Comparison of ENCODE assay signal across 8 cellular contexts in the genomic region with DNA sequence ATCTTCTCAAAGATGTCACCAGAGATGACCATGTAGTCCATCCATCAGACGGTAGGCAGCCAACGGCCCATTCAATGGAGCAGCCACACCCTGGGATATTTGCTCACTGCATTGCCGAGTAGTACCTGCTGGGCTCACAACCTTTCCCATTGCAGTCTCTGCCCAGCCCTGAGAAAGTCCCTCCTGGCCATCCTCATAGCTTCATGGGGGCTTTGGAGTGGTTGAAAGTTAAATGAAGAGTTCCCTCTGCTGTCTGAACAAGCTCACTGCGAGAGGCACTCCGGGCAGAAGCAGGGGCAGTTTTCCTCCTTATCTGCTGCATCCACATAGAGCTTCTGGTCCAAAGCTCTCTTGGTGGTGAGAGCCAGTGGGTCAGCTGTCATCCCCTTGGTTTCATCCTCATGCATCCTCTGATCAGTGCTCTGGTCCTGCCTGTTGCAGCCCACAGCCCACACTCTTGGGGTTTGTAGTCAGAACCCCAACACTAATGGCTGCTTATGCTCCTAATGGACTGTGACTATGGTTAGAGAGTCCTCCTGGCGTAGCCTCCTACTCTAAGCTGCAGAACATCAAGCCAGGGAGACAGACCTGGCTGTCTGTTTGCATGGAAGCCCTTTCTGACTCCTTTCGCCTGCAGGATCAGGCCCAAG. TPM values are rescaled to one million over a fixed set of nuclear protein-coding genes. Genes with fewer than 3 reads are reported as not detected.
DNase-seq lines count a peak whose midpoint lies in the region; ATAC-seq, FAIRE-seq and TF ChIP-seq lines count a peak whose summit lies in the region.

No MANE protein-coding gene starts in this region.

- no peak for FAIRE-seq in A549 (lab: Jason Lieb, UNC)

- H3K9me3 ChIP-seq in A549 (no peaks in the 10 kb centered on the region), thoracic aorta (no peaks in the 10 kb centered on the region)

- peak overlapping the region; percentile 82 for H3K4me2 ChIP-seq in A549

- peak; percentile 95 to 96 for TF ChIP-seq RAD21 in A549 (conservative IDR thresholded peaks at IDR 0.05 in 1 of 2, IDR thresholded peaks at IDR 0.05 in 1 of 2)

- peak; percentile 57 to 78 for ATAC-seq in A549
- no peak for ATAC-seq in thoracic aorta (ENCODE audit: insufficient number of reproducible peaks, low FRiP score, low read depth)

- no peaks in the 10 kb centered on the region for H3K9me3 Mint-ChIP-seq in activated CD4-positive, alpha-beta memory T cell treated with anti-CD3 and anti-CD28 coated beads, Interleukin-2, amount 10 ng/mL, durations not matched to agents 7 days and 5 days

- H3K36me3 ChIP-seq in thoracic aorta: no peaks in the 10 kb centered on the region

- no peak for TF ChIP-seq EP300 in A549 (IDR thresholded peaks at IDR 0.05)

- TF ChIP-seq CTCF in A549 (IDR thresholded peaks at IDR 0.05) (peak; percentile 78), thoracic aorta (IDR thresholded peaks at IDR 0.05) (peak; percentile 11)

- no peaks in the 10 kb centered on the region for H3K27me3 Mint-ChIP-seq in activated CD4-positive, alpha-beta memory T cell treated with anti-CD3 and anti-CD28 coated beads, Interleukin-2, amount 10 ng/mL, durations not matched to agents 7 days and 5 days

- H3K4me3 ChIP-seq in A549 (no peak overlapping the region), thoracic aorta (no peak overlapping the region)

- peak overlapping the region; percentile 80 to 81 for H3K27ac ChIP-seq in A549
- H3K27ac ChIP-seq in thoracic aorta: no peak overlapping the region

- H3K27ac Mint-ChIP-seq in activated CD4-positive, alpha-beta memory T cell treated with anti-CD3 and anti-CD28 coated beads, Interleukin-2, amount 10 ng/mL, durations not matched to agents 7 days and 5 days: peak overlapping the region; percentile 92

- WGBS in A549 (ENCODE audit: missing lambda C conversion rate): 29% methylated on average over 7 of the region's 7 CpGs

- H3K27me3 ChIP-seq in thoracic aorta (replicated peaks; ENCODE audit: insufficient read depth): no peaks in the 10 kb centered on the region

- TF ChIP-seq POLR2A in A549 (IDR thresholded peaks at IDR 0.05; ENCODE audit: low read length): no peak

- H3K4me1 Mint-ChIP-seq in activated CD4-positive, alpha-beta memory T cell treated with anti-CD3 and anti-CD28 coated beads, Interleukin-2, amount 10 ng/mL, durations not matched to agents 7 days and 5 days: peaks cover 69% of the 10 kb centered on the region

- POLR2A ChIA-PET in A549 (lab: Yijun Ruan, JAX): interaction anchor here (0.8 to 1.8 kb wide), 6 partner anchors 22 to 319 kb away, joined by 3 to 6 read pairs (median 4); a partner anchor contains a TSS
- POLR2A ChIA-PET in activated CD4-positive, alpha-beta memory T cell treated with anti-CD3 and anti-CD28 coated beads, Interleukin-2, amount 10 ng/mL, durations not matched to agents 7 days and 5 days (lab: Charles Lee): interaction anchor here (0.7 to 21.7 kb wide), 21 partner anchors 7 to 319 kb away, joined by 3 to 373 read pairs (median 8); a partner anchor contains a TSS

- H3K4me3 Mint-ChIP-seq in activated CD4-positive, alpha-beta memory T cell treated with anti-CD3 and anti-CD28 coated beads, Interleukin-2, amount 10 ng/mL, durations not matched to agents 7 days and 5 days: peak overlapping the region; percentile 59

- H3K4me1 ChIP-seq in A549 (peaks cover 54% of the 10 kb centered on the region), thoracic aorta (ENCODE audit: control insufficient read depth in 1 of 2, low read depth in 2 of 2) (no peaks in the 10 kb centered on the region)

- peaks cover 92% of the 10 kb centered on the region for H3K36me3 Mint-ChIP-seq in activated CD4-positive, alpha-beta memory T cell treated with anti-CD3 and anti-CD28 coated beads, Interleukin-2, amount 10 ng/mL, durations not matched to agents 7 days and 5 days (ENCODE audit: low read depth)

- CTCF ChIA-PET in A549 (lab: Yijun Ruan, JAX): interaction anchor here (0.6 to 13.9 kb wide), 74 partner anchors 9 to 618 kb away, joined by 3 to 271 read pairs (median 4); a partner anchor contains a TSS
- CTCF ChIA-PET in activated CD4-positive, alpha-beta memory T cell treated with anti-CD3 and anti-CD28 coated beads, Interleukin-2, amount 10 ng/mL, durations not matched to agents 7 days and 5 days (lab: Charles Lee): interaction anchor here (0.6 to 8.6 kb wide), 45 partner anchors 8 to 522 kb away, joined by 3 to 167 read pairs (median 4); a partner anchor contains a TSS

- DNase-seq in A549 (ENCODE audit: low read depth in 1 of 2, low spot score in 1 of 2): peak; percentile 49 to 78
- peak; percentile 58 for DNase-seq in Daoy (ENCODE audit: low read depth)
- DNase-seq in NCI-H1694 (lab: John Stamatoyannopoulos, UW): peak; percentile 22
- DNase-seq in activated CD4-positive, alpha-beta memory T cell treated with anti-CD3 and anti-CD28 coated beads, Interleukin-2, amount 10 ng/mL, durations not matched to agents 7 days and 5 days: peak; percentile 38
- DNase-seq in iPS DF 19.7 (ENCODE audit: low read depth, low spot score): peak; percentile 56
- no peak for DNase-seq in thoracic aorta (ENCODE audit: low spot score)
- no peak for DNase-seq in activated CD4-positive, CD25-positive, alpha-beta regulatory T cell treated with anti-CD3 and anti-CD28 coated beads, Interleukin-2, amount 50 U/mL, for 72 hours
- DNase-seq in central memory CD4-positive, alpha-beta T cell: no peak

TF ChIP-seq in A549, 52 proteins besides CTCF, POLR2A, EP300 and RAD21:
- TF ChIP-seq EHMT2 (IDR thresholded peaks at IDR 0.05; ENCODE audit: low read depth) (0 out of 2 replicates have a peak, but pooled peaks have one; percentile 23), SREBF2 (IDR thresholded peaks at IDR 0.05) (no peak), SMC3 (IDR thresholded peaks at IDR 0.05) (peak; percentile 98), EHF (CRISPR knock-in tag; IDR thresholded peaks at IDR 0.05) (no peak), CBX8 (IDR thresholded peaks at IDR 0.05) (no peak)

RNA-seq across cellular contexts. Expression of a gene that starts 23.3 kb away (rescaled TPM):
- not detected in 2 replicates for polyA plus RNA-seq in A549 (2011; rRNA removed)
- not detected in 2 replicates for polyA plus RNA-seq in A549 (2012; cell fraction: cytosol; rRNA removed)
- polyA plus RNA-seq in A549 (2012; cell fraction: nucleus; rRNA removed): not detected in 2 replicates
- polyA plus RNA-seq in A549 (2017; fragmentation: RNase III; extraction: RNeasy Plus Mini Kit Qiagen cat#74134 plus additional on column Dnase treatment): not detected in 3 replicates
- not detected in 2 replicates for polyA minus RNA-seq in A549 (2011; rRNA and poly(A)+ RNA removed)
- not detected in 2 replicates for total RNA-seq in Daoy (2014; rRNA removed; shearing (Covaris generic))
- 10 to 100 TPM; 34.6 to 34.8 TPM for total RNA-seq in activated CD4-positive, alpha-beta memory T cell treated with anti-CD3 and anti-CD28 coated beads, Interleukin-2, amount 10 ng/mL, durations not matched to agents 7 days and 5 days
- total RNA-seq in thoracic aorta: 1 to 10 TPM; 4.1 to 5.8 TPM

Comparison
In these comparisons a context has a peak if more than half of its experiments do, and no peak if none do; other contexts are left out.
1. DNase-seq: peak in A549 (2 of 2), Daoy (single experiment), NCI-H1694 (single experiment), activated CD4-positive, alpha-beta memory T cell treated with anti-CD3 and anti-CD28 coated beads, Interleukin-2, amount 10 ng/mL, durations not matched to agents 7 days and 5 days (single experiment) and iPS DF 19.7 (single experiment); none in thoracic aorta (single experiment), activated CD4-positive, CD25-positive, alpha-beta regulatory T cell treated with anti-CD3 and anti-CD28 coated beads, Interleukin-2, amount 50 U/mL, for 72 hours (single experiment) and central memory CD4-positive, alpha-beta T cell (single experiment).
2. H3K27ac ChIP-seq: peak in A549 (2 of 2); none in thoracic aorta (0 of 2).
3. RNA of a gene that starts 23.3 kb away (total RNA-seq): 34.6 to 34.8 TPM in activated CD4-positive, alpha-beta memory T cell treated with anti-CD3 and anti-CD28 coated beads, Interleukin-2, amount 10 ng/mL, durations not matched to agents 7 days and 5 days; 4.1 to 5.8 TPM in thoracic aorta and not detected in Daoy; every median in the first group is over 4 times any median in the second.